9 cellular contexts compared by ENCODE assay signal in the genomic region with DNA sequence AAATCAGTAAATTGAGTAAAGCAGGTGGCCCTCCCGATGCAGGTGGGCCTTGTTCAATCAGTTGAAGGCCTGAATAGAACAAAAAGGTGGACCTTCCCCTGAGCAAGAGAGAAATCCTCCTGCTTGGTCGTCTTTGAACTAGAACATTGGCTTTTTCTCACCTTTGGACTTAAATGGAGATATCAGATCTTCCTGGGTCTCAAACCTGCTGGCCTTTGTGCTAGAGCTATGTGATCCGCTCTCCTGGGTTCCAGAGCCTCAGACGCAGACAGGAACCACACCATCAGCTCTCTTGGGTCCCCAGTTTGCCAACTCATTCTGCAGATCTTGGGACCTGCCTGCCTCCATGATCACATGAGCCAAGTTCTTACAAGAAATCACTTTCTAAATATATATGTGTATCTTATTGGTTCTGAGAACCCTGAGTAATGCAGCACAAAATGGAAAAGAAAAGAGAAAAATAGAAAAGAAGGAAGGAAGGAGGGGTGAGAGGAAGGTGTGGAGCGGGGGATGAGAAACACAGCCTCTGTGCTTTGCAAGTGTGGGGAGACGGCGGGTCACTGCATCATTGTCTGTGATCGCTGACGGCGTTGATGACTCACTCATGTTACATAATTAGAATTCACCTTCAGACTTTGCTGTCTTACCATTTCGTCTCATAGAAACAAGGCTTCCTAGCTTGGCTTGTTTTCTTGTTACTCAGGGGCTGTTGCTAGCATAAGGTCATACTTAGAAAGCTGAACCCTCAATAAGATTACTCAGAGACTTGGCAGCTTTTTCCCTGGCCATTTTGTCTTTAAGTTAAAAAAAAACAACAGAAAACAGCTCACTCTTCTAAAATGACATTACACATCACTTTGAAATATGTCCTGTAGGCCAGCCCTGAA.
DNase-seq lines count a peak whose midpoint lies in the region; ATAC-seq, FAIRE-seq and TF ChIP-seq lines count a peak whose summit lies in the region.
"Had no signal": no experiment of that assay in that cellular context is flagged by ENCODE, and none has a peak within 500 bp of the region (broad histone marks: within the 10 kb centered on the region; RNA-seq: fewer than 3 reads in every experiment).

No MANE protein-coding gene starts in this region.

- POLR2A ChIA-PET in GM10248 (lab: Yijun Ruan, JAX): no interaction called here

- no peak overlapping the region for H3K4me3 ChIP-seq in adipocyte (ENCODE audit: low read length)

- FAIRE-seq in islet of Langerhans (lab: Jason Lieb, UNC): peak; percentile 36
- FAIRE-seq: TTC549 had no signal

- peaks cover 36% of the 10 kb centered on the region for H3K4me1 ChIP-seq in adipocyte (ENCODE audit: control insufficient read depth, insufficient read depth, low read length)

- no peaks in the 10 kb centered on the region for H3K9me3 ChIP-seq in adipocyte (ENCODE audit: control insufficient read depth, low read length)

- ATAC-seq in HG02885 (IDR thresholded peaks at IDR 0.05; ENCODE audit: poor library complexity, unreplicated experiment): peak; percentile 76

- no peaks in the 10 kb centered on the region for H3K36me3 ChIP-seq in adipocyte (ENCODE audit: control insufficient read depth, insufficient read depth, low read length, severe bottlenecking)

- DNase-seq in GM10248 (ENCODE audit: extremely low spot score) (peak; percentile 57), SIG-M5 (lab: John Stamatoyannopoulos, UW) (peak; percentile 69), adipocyte (ENCODE audit: low read depth) (peak; percentile 88), NCI-H526 (lab: John Stamatoyannopoulos, UW) (no peak), NCI-H1092 treated with DMSO at 0.1 percent for 48 hours (lab: John Stamatoyannopoulos, UW) (no peak)
- peak; percentile 33 to 53 for DNase-seq in stimulated activated CD4-positive, alpha-beta T cell treated with anti-CD3 and anti-CD28 coated beads, Interleukin-12 subunit alpha, Interleukin-12 subunit beta, amount 100 ng/mL, for 24 hours (ENCODE audit: low read depth in 2 of 2)

- CTCF ChIA-PET in GM10248 (lab: Yijun Ruan, JAX): interaction anchor here (0.6 to 1.1 kb wide), 3 partner anchors 16 to 178 kb away, joined by 3 to 5 read pairs (median 3); no protein-coding TSS in a partner anchor

- no peak overlapping the region for H3K9ac ChIP-seq in adipocyte (ENCODE audit: low read length)

- TF ChIP-seq CTCF in GM10248 (IDR thresholded peaks at IDR 0.05; ENCODE audit: control extremely low read depth, extremely low read depth, low read depth, missing control alignments): no peak

- H3K27me3 ChIP-seq in adipocyte (replicated peaks; ENCODE audit: control insufficient read depth, insufficient read depth, low read length): no peaks in the 10 kb centered on the region

Comparison
In these comparisons a context has a peak if more than half of its experiments do, and no peak if none do; other contexts are left out.
1. DNase-seq: peak in GM10248 (single experiment), SIG-M5 (single experiment), adipocyte (single experiment) and stimulated activated CD4-positive, alpha-beta T cell treated with anti-CD3 and anti-CD28 coated beads, Interleukin-12 subunit alpha, Interleukin-12 subunit beta, amount 100 ng/mL, for 24 hours (2 of 2); none in NCI-H526 (0 of 2) and NCI-H1092 treated with DMSO at 0.1 percent for 48 hours (single experiment).